ENCODE assay signal across 1 cellular context in the genomic region with DNA sequence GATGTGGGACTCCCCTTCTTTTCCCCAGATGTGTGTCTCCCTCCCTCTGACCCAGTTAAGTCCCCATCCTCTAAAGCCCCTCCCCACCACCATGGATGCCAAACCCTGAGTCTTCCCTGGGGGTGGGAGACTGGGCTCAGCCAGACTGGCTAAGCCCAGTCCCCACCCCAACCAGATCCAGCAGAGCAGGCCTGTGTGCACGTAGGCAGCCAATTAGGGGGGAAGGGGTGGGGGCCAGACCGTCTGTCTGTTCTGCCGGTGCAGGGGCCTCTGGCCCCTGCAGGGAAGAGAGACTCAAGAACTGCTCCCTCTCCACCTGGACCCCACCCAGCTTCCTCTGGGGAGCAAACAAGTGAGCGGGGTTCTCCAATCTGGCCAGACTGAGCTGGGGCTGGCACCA.
TF ChIP-seq lines count a peak whose summit lies in the region.

No MANE protein-coding gene starts in this region.

TF ChIP-seq in GM23338, 12 proteins besides CTCF, POLR2A, EP300 and RAD21 (continued from another document):
- TF ChIP-seq, protein P1, sequence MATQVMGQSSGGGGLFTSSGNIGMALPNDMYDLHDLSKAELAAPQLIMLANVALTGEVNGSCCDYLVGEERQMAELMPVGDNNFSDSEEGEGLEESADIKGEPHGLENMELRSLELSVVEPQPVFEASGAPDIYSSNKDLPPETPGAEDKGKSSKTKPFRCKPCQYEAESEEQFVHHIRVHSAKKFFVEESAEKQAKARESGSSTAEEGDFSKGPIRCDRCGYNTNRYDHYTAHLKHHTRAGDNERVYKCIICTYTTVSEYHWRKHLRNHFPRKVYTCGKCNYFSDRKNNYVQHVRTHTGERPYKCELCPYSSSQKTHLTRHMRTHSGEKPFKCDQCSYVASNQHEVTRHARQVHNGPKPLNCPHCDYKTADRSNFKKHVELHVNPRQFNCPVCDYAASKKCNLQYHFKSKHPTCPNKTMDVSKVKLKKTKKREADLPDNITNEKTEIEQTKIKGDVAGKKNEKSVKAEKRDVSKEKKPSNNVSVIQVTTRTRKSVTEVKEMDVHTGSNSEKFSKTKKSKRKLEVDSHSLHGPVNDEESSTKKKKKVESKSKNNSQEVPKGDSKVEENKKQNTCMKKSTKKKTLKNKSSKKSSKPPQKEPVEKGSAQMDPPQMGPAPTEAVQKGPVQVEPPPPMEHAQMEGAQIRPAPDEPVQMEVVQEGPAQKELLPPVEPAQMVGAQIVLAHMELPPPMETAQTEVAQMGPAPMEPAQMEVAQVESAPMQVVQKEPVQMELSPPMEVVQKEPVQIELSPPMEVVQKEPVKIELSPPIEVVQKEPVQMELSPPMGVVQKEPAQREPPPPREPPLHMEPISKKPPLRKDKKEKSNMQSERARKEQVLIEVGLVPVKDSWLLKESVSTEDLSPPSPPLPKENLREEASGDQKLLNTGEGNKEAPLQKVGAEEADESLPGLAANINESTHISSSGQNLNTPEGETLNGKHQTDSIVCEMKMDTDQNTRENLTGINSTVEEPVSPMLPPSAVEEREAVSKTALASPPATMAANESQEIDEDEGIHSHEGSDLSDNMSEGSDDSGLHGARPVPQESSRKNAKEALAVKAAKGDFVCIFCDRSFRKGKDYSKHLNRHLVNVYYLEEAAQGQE (IDR thresholded peaks at IDR 0.05; ENCODE audit: unreplicated experiment) = no peak
- TF ChIP-seq STAT1 (IDR thresholded peaks at IDR 0.05; ENCODE audit: unreplicated experiment) (no peak), ZNF331 (CRISPR knock-in tag; IDR thresholded peaks at IDR 0.05; ENCODE audit: low read depth) (no peak), EZH2phosphoT487 (IDR thresholded peaks at IDR 0.05; ENCODE audit: unreplicated experiment) (no peak), JUNB (IDR thresholded peaks at IDR 0.05; ENCODE audit: unreplicated experiment) (no peak), ZNF114 (CRISPR knock-in tag; IDR thresholded peaks at IDR 0.05) (no peak), POLR2AphosphoS5 (IDR thresholded peaks at IDR 0.05; ENCODE audit: low read depth) (no peak)
- TF ChIP-seq, protein P2, sequence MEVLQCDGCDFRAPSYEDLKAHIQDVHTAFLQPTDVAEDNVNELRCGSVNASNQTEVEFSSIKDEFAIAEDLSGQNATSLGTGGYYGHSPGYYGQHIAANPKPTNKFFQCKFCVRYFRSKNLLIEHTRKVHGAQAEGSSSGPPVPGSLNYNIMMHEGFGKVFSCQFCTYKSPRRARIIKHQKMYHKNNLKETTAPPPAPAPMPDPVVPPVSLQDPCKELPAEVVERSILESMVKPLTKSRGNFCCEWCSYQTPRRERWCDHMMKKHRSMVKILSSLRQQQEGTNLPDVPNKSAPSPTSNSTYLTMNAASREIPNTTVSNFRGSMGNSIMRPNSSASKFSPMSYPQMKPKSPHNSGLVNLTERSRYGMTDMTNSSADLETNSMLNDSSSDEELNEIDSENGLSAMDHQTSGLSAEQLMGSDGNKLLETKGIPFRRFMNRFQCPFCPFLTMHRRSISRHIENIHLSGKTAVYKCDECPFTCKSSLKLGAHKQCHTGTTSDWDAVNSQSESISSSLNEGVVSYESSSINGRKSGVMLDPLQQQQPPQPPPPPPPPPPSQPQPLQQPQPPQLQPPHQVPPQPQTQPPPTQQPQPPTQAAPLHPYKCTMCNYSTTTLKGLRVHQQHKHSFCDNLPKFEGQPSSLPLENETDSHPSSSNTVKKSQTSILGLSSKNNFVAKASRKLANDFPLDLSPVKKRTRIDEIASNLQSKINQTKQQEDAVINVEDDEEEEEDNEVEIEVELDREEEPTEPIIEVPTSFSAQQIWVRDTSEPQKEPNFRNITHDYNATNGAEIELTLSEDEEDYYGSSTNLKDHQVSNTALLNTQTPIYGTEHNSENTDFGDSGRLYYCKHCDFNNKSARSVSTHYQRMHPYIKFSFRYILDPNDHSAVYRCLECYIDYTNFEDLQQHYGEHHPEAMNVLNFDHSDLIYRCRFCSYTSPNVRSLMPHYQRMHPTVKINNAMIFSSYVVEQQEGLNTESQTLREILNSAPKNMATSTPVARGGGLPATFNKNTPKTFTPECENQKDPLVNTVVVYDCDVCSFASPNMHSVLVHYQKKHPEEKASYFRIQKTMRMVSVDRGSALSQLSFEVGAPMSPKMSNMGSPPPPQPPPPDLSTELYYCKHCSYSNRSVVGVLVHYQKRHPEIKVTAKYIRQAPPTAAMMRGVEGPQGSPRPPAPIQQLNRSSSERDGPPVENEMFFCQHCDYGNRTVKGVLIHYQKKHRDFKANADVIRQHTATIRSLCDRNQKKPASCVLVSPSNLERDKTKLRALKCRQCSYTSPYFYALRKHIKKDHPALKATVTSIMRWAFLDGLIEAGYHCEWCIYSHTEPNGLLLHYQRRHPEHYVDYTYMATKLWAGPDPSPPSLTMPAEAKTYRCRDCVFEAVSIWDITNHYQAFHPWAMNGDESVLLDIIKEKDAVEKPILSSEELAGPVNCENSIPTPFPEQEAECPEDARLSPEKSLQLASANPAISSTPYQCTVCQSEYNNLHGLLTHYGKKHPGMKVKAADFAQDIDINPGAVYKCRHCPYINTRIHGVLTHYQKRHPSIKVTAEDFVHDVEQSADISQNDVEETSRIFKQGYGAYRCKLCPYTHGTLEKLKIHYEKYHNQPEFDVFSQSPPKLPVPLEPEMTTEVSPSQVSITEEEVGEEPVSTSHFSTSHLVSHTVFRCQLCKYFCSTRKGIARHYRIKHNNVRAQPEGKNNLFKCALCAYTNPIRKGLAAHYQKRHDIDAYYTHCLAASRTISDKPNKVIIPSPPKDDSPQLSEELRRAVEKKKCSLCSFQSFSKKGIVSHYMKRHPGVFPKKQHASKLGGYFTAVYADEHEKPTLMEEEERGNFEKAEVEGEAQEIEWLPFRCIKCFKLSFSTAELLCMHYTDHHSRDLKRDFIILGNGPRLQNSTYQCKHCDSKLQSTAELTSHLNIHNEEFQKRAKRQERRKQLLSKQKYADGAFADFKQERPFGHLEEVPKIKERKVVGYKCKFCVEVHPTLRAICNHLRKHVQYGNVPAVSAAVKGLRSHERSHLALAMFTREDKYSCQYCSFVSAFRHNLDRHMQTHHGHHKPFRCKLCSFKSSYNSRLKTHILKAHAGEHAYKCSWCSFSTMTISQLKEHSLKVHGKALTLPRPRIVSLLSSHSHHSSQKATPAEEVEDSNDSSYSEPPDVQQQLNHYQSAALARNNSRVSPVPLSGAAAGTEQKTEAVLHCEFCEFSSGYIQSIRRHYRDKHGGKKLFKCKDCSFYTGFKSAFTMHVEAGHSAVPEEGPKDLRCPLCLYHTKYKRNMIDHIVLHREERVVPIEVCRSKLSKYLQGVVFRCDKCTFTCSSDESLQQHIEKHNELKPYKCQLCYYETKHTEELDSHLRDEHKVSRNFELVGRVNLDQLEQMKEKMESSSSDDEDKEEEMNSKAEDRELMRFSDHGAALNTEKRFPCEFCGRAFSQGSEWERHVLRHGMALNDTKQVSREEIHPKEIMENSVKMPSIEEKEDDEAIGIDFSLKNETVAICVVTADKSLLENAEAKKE (CRISPR knock-in tag; IDR thresholded peaks at IDR 0.05) = no peak
